1 cellular context compared by ENCODE assay signal in the genomic region with DNA sequence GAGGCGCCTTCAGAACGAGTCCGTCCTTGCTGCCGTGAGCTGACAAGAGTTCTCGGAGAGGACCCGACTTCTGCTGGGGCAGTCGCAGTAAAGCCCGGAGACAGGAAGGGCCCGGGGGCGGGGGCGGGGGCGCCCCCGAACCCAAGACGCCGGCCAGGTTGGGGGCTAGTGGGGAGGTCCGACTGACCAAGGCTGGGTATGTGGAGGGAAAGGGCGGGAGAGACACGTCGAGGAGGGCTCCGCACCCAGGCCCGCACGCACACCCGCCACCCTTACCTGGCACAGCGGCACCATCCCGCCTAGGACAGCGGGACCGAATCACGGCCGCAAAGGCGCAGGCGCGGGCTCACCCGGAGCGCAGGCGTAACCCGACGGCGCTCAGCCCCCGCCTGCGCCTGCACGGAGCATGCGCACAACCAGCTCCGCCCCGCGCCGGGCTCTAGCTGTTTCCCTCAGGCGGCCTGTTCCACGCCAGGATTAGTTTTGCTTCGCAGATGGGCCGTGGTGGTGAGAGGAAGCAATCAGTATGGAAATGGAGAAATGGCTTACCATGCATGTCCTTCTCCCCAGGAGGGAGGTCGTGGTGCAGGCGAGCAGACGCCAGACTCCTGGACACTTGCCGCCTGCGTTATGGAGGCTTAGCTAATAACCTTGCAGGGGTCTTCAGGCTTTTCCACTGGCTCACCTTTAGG.
TF ChIP-seq lines count a peak whose summit lies in the region.

A gene with protein sequence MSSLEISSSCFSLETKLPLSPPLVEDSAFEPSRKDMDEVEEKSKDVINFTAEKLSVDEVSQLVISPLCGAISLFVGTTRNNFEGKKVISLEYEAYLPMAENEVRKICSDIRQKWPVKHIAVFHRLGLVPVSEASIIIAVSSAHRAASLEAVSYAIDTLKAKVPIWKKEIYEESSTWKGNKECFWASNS (minus strand): TSS at position 322 of the 692 bp plus-strand sequence. CDS start 2,583 bp downstream, outside the sequence.

TF ChIP-seq in WTC11, 78 proteins besides CTCF, POLR2A, EP300 and RAD21 (continued from another document):
- TF ChIP-seq, protein P1, sequence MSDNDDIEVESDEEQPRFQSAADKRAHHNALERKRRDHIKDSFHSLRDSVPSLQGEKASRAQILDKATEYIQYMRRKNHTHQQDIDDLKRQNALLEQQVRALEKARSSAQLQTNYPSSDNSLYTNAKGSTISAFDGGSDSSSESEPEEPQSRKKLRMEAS (CRISPR knock-in tag; IDR thresholded peaks at IDR 0.05), result peak; percentile 55; the same call in 1 of the 2 replicates
